Comparison of ENCODE assay signal across 1 cellular context in genomic region chr9:120869726-120870125, GRCh38.
A peak's percentile ranks its signal among the peaks of the same experiment; 100 is the strongest.
TF ChIP-seq lines count a peak whose summit lies in the region.

No MANE protein-coding gene starts in this region.

TF ChIP-seq in K562, 482 proteins besides CTCF, POLR2A, EP300 and RAD21:
- TF ChIP-seq RAD51 (IDR thresholded peaks at IDR 0.05; ENCODE audit: borderline replicate concordance, low read depth) (no peak), CHD2 (IDR thresholded peaks at IDR 0.05; ENCODE audit: low read depth, low read length) (peak; percentile 15; the same call in 1 of the 2 replicates), SMAD1 (IDR thresholded peaks at IDR 0.05; ENCODE audit: low read depth, low read length, partially characterized antibody) (peak; percentile 42), ZFP36 (IDR thresholded peaks at IDR 0.05; ENCODE audit: low read depth, low read length, partially characterized antibody) (peak; percentile 9)
